15 cellular contexts compared by ENCODE assay signal in genomic region chr6:147970970-147971369, GRCh38.
DNase-seq lines count a peak whose midpoint lies in the region; ATAC-seq and TF ChIP-seq lines count a peak whose summit lies in the region.
"Had no signal": no experiment of that assay in that cellular context is flagged by ENCODE, and none has a peak within 500 bp of the region (broad histone marks: within the 10 kb centered on the region; RNA-seq: fewer than 3 reads in every experiment).

No MANE protein-coding gene starts in this region.

- H3K9ac ChIP-seq in neuronal stem cell (ENCODE audit: low read depth, low read length, poor library complexity), result no peak overlapping the region

- CTCF ChIA-PET in BJ (lab: Yijun Ruan, JAX) (interaction anchor here (0.9 to 1.4 kb wide), 3 partner anchors 9 to 62 kb away, joined by 3 to 4 read pairs (median 3); no protein-coding TSS in a partner anchor), HEK293 (lab: Yijun Ruan, JAX) (interaction anchor here (0.6 to 2.6 kb wide), 13 partner anchors 10 to 475 kb away, joined by 3 to 29 read pairs (median 4); no protein-coding TSS in a partner anchor), Panc1 (lab: Charles Lee) (no interaction called here)

- H3K36me3 ChIP-seq in BJ (ENCODE audit: control insufficient read depth, insufficient read depth, low read length) (no peaks in the 10 kb centered on the region), HEK293 (ENCODE audit: control insufficient read depth in 2 of 2, insufficient read depth in 1 of 2, low read length in 2 of 2) (no peaks in the 10 kb centered on the region), Panc1 (ENCODE audit: control insufficient read depth, insufficient read depth, low read length) (no peaks in the 10 kb centered on the region), neuronal stem cell (replicated peaks in 1 of 2; ENCODE audit: control insufficient read depth in 2 of 2, insufficient read depth in 2 of 2, low read length in 2 of 2) (no peaks in the 10 kb centered on the region)
- H3K36me3 ChIP-seq: HAP-1 had no signal

- H3K27me3 ChIP-seq in BJ (ENCODE audit: control insufficient read depth, insufficient read depth, low read length) (no peaks in the 10 kb centered on the region), Panc1 (ENCODE audit: control insufficient read depth, insufficient read depth, low read length) (no peaks in the 10 kb centered on the region), neuronal stem cell (ENCODE audit: control insufficient read depth in 3 of 3, insufficient read depth in 3 of 3, low read depth in 1 of 3, low read length in 3 of 3) (no peaks in the 10 kb centered on the region)

- no peak overlapping the region for H3K27ac ChIP-seq in HEK293 (ENCODE audit: extremely low read depth, low read depth, low read length)
- no peak overlapping the region for H3K27ac ChIP-seq in Panc1 (ENCODE audit: low read length)
- H3K27ac ChIP-seq in neuronal stem cell (replicated peaks; ENCODE audit: low read length), result no peak overlapping the region

- H3K9me3 ChIP-seq in HEK293 (ENCODE audit: control insufficient read depth, insufficient read depth, low read depth, low read length), result no peaks in the 10 kb centered on the region
- H3K9me3 ChIP-seq in Panc1 (ENCODE audit: control insufficient read depth, insufficient read depth, low read depth, low read length), result no peaks in the 10 kb centered on the region
- no peaks in the 10 kb centered on the region for H3K9me3 ChIP-seq in neuronal stem cell (replicated peaks in 1 of 2; ENCODE audit: control insufficient read depth in 2 of 2, insufficient read depth in 1 of 2, low read depth in 1 of 2, low read length in 2 of 2)
- H3K9me3 ChIP-seq: HAP-1 had no signal

- no peak overlapping the region for H2BK120ac ChIP-seq in neuronal stem cell (ENCODE audit: low read depth, low read length)

- H3K14ac ChIP-seq in neuronal stem cell (ENCODE audit: low read length), result no peak overlapping the region

- H3K18ac ChIP-seq in neuronal stem cell (ENCODE audit: low read length), result no peak overlapping the region

- POLR2A ChIA-PET in BJ (lab: Charles Lee) (no interaction called here), HEK293 (lab: Yijun Ruan, JAX) (no interaction called here), Panc1 (lab: Charles Lee) (no interaction called here)

- H3K4ac ChIP-seq in neuronal stem cell (ENCODE audit: low read length), result no peak overlapping the region

- WGBS in neuronal stem cell (ENCODE audit: extremely low coverage in 2 of 2, insufficient read length in 2 of 2, insufficient replicate concordance in 1 of 2), 2 donors, result no CpG with 5 or more reads among the region's 1 CpG

- no peaks in the 10 kb centered on the region for H3K79me1 ChIP-seq in neuronal stem cell (ENCODE audit: low read depth, low read length)

- H3K4me2 ChIP-seq in neuronal stem cell (ENCODE audit: insufficient read depth, low read length, poor library complexity, severe bottlenecking), result no peak overlapping the region

- in situ Hi-C loops in Panc1 (cut with HindIII; ENCODE audit: low pct_unique_long_range_greater_than_20kb, low sequenced_read_pairs), result no loop called here

- intact Hi-C loops in Panc1 (cut with micrococcal nuclease; ENCODE audit: unreplicated experiment), result loop anchor here (1.0 to 10.0 kb wide), 2 partner anchors 16 to 466 kb away; partner anchors contain the start of gene SAMD5

- H3K4me3 ChIP-seq in BJ (ENCODE audit: low read depth, low read length) (no peak overlapping the region), HEK293 (ENCODE audit: low read depth, low read length) (no peak overlapping the region), Panc1 (ENCODE audit: low read depth in 2 of 2, low read length in 2 of 2) (no peak overlapping the region), fibroblast of mammary gland (ENCODE audit: control insufficient read depth, low read depth, low read length) (no peak overlapping the region), neuronal stem cell (ENCODE audit: low read length in 2 of 2) (no peak overlapping the region)
- H3K4me3 ChIP-seq: HAP-1 had no signal

- no peak overlapping the region for H2BK15ac ChIP-seq in neuronal stem cell (ENCODE audit: low read length)

- H4K8ac ChIP-seq in neuronal stem cell (ENCODE audit: low read depth, low read length), result no peak overlapping the region

- H3K23ac ChIP-seq in neuronal stem cell (ENCODE audit: low read depth, low read length, poor library complexity), result no peak overlapping the region

- peak; percentile 62; the same call in 1 of the 2 replicates for ATAC-seq in Panc1
- no peak for ATAC-seq in HG03196 (IDR thresholded peaks at IDR 0.05; ENCODE audit: unreplicated experiment)
- no peak for ATAC-seq in GM19452 (IDR thresholded peaks at IDR 0.05; ENCODE audit: unreplicated experiment)

- BruUV-seq in Panc1 (replicated peaks; lab: Mats Ljungman, UMichigan), result no TSS peak

- no peak overlapping the region for H4K91ac ChIP-seq in neuronal stem cell (ENCODE audit: low read depth, low read length, poor library complexity)

- DNase-seq in BJ (ENCODE audit: low read depth), result no peak
- DNase-seq in Panc1 (ENCODE audit: low read depth, low spot score), result no peak
- peak; percentile 8 for DNase-seq in fibroblast of mammary gland (ENCODE audit: low read depth)
- DNase-seq in neuronal stem cell (ENCODE audit: low spot score), result no peak
- DNase-seq in COR-L47 (lab: John Stamatoyannopoulos, UW), result no peak
- DNase-seq: amygdala; Calu3; erythroblast; kidney; NCI-H2029; stimulated activated CD4-positive, alpha-beta T cell treated with anti-CD3 and anti-CD28 coated beads, Interleukin-4, amount 100 ng/mL, for 4 hours had no signal

- no peak overlapping the region for H2AFZ ChIP-seq in neuronal stem cell (ENCODE audit: low read length)

- H3K4me1 ChIP-seq in HEK293 (ENCODE audit: control insufficient read depth, insufficient read depth, low read length) (no peaks in the 10 kb centered on the region), Panc1 (ENCODE audit: control insufficient read depth, insufficient read depth, low read length) (no peaks in the 10 kb centered on the region), neuronal stem cell (ENCODE audit: control insufficient read depth in 2 of 2, insufficient read depth in 1 of 2, low read depth in 1 of 2, low read length in 2 of 2) (no peaks in the 10 kb centered on the region)
- H3K4me1 ChIP-seq: HAP-1 had no signal

- TF ChIP-seq CTCF in BJ (IDR thresholded peaks at IDR 0.05; ENCODE audit: insufficient read depth, low read depth, low read length), result 0 out of 2 replicates have a peak, but pooled peaks have one; percentile 6
- no peak for TF ChIP-seq CTCF in HEK293 (tag by site-specific recombination; IDR thresholded peaks at IDR 0.05)
- peak; percentile 29; the same call in 1 of the 2 replicates for TF ChIP-seq CTCF in Panc1 (IDR thresholded peaks at IDR 0.05)
- TF ChIP-seq CTCF in fibroblast of mammary gland (conservative IDR thresholded peaks at IDR 0.05; ENCODE audit: control insufficient read depth, insufficient read depth, low read depth, low read length), result peak; percentile 22

- no peak overlapping the region for H2BK12ac ChIP-seq in neuronal stem cell (ENCODE audit: low read length)

- no peak overlapping the region for H2BK5ac ChIP-seq in neuronal stem cell (ENCODE audit: low read length)

- no peak overlapping the region for H2AK5ac ChIP-seq in neuronal stem cell (ENCODE audit: low read depth, low read length)

TF ChIP-seq in HEK293, 187 proteins besides CTCF, POLR2A, EP300 and RAD21:
- TF ChIP-seq SP2 (tag by site-specific recombination; IDR thresholded peaks at IDR 0.05) (no peak), ZNF654 (tag by site-specific recombination; IDR thresholded peaks at IDR 0.05; ENCODE audit: low read depth) (peak; percentile 33)
